In the genomic region with DNA sequence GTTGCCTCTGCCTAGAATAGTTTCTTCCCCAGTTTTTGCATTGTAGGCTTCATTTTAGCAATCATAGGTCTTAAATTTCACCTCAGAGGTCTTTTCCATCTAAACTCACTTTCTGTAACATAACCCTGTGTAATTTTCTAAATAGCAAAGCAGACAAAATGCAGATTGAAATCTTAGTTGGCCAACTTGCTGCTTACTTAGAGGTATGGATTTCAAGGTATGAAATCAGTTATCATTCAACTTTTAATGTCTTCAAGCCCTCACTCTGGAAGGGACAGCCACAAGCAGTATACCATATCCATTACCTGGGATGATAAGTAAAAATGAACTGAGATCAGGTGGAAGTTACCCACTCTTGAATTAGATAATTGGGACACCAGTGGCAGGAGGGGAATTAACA, we compare ENCODE assay signal across 24 cellular contexts. TPM values are rescaled to one million over a fixed set of nuclear protein-coding genes. Genes with fewer than 3 reads are reported as not detected.
A peak's percentile ranks its signal among the peaks of the same experiment; 100 is the strongest.
DNase-seq lines count a peak whose midpoint lies in the region; ATAC-seq, FAIRE-seq and TF ChIP-seq lines count a peak whose summit lies in the region.
"Had no signal": no experiment of that assay in that cellular context is flagged by ENCODE, and none has a peak within 500 bp of the region (broad histone marks: within the 10 kb centered on the region; RNA-seq: fewer than 3 reads in every experiment).

No MANE protein-coding gene starts in this region.

- DNase-seq in HepG2 (ENCODE audit: low spot score) (no peak), right lobe of liver (no peak), Karpas-422 (peak; percentile 35), epithelial cell of prostate (ENCODE audit: low read depth, low spot score) (no peak), trophoblast cell (peak; percentile 19 to 81), epidermal melanocyte (ENCODE audit: insufficient read length, low spot score) (no peak), NCI-H2171 (lab: John Stamatoyannopoulos, UW) (no peak), NCI-H1694 (lab: John Stamatoyannopoulos, UW) (no peak)
- DNase-seq: 8988T; ACHN; AML-193; BE2C; Caco-2; CD4-positive, alpha-beta T cell; DMS153; DND-41; GM23248; H7; HCEC 1CT had no signal

- H4K8ac ChIP-seq in trophoblast cell (ENCODE audit: low read depth, low read length), result no peak overlapping the region

- H2AK5ac ChIP-seq in trophoblast cell (ENCODE audit: low read length), result no peak overlapping the region

- intact Hi-C loops in HepG2 (cut with micrococcal nuclease; ENCODE audit: unreplicated experiment) (loop anchor here (5.0 kb wide), 1 partner anchor 37 kb away; the partner anchor contains the start of genes SLC4A1AP and SUPT7L), right lobe of liver (cut with DNase I) (no loop called here)

- POLR2A ChIA-PET in HepG2 (lab: Yijun Ruan, JAX), result no interaction called here

- no peak for FAIRE-seq in HepG2 (lab: Jason Lieb, UNC)
- FAIRE-seq: A549, G401.6, GM12892, H1 had no signal

- no peak overlapping the region for H2BK12ac ChIP-seq in trophoblast cell (ENCODE audit: low read length)

- H3K79me2 ChIP-seq in HepG2 (ENCODE audit: insufficient read depth, low read length), result peaks cover 10% of the 10 kb centered on the region
- peaks cover 11% of the 10 kb centered on the region for H3K79me2 ChIP-seq in Karpas-422 (ENCODE audit: low read length)
- peaks cover 3% of the 10 kb centered on the region for H3K79me2 ChIP-seq in trophoblast cell (ENCODE audit: control insufficient read depth, insufficient read depth, low read length, poor library complexity)

- H4K20me1 ChIP-seq in HepG2 (ENCODE audit: insufficient read depth, low read length), result no peaks in the 10 kb centered on the region
- H4K20me1 ChIP-seq in Karpas-422 (ENCODE audit: insufficient read depth, low read depth, low read length), result no peaks in the 10 kb centered on the region
- H4K20me1 ChIP-seq: BLaER1 treated with 17β-estradiol and CSF1 and Interleukin-3, amounts not matched to agents 10 nM and 100 nM had no signal

- H2BK120ac ChIP-seq in trophoblast cell (ENCODE audit: insufficient read depth, low read length, poor library complexity), result no peak overlapping the region

- TF ChIP-seq POLR2A in HepG2 (IDR thresholded peaks at IDR 0.05; ENCODE audit: insufficient read depth in 1 of 2, low read depth in 2 of 2, low read length in 2 of 2) (no peak), right lobe of liver (IDR thresholded peaks at IDR 0.05) (no peak)

- CTCF ChIA-PET in HepG2 (lab: Yijun Ruan, JAX; ENCODE audit: low intra/inter-chr PET ratio, low total read pairs), result no interaction called here

- H4K12ac ChIP-seq in trophoblast cell (ENCODE audit: low read depth, low read length), result no peak overlapping the region

- no peaks in the 10 kb centered on the region; a peak in 1 of 5 replicates for H3K27me3 ChIP-seq in HepG2 (ENCODE audit: control insufficient read depth in 1 of 2, insufficient read depth in 2 of 2, low read length in 2 of 2)
- H3K27me3 ChIP-seq in right lobe of liver, result no peaks in the 10 kb centered on the region
- no peaks in the 10 kb centered on the region for H3K27me3 ChIP-seq in Karpas-422 (ENCODE audit: low read length)
- no peaks in the 10 kb centered on the region for H3K27me3 ChIP-seq in trophoblast cell (ENCODE audit: insufficient read depth, low read length)
- H3K27me3 ChIP-seq: BE2C; BLaER1 treated with 17β-estradiol and CSF1 and Interleukin-3, amounts not matched to agents 10 nM and 100 nM had no signal

- TF ChIP-seq EP300 in HepG2 (IDR thresholded peaks at IDR 0.05; ENCODE audit: low read depth in 2 of 2, low read length in 2 of 2) (no peak), HepG2 (CRISPR knock-in tag; IDR thresholded peaks at IDR 0.05; ENCODE audit: borderline replicate concordance) (no peak)

- H3K4me1 ChIP-seq in HepG2 (ENCODE audit: insufficient read depth, low read length), result peaks cover 15% of the 10 kb centered on the region
- H3K4me1 ChIP-seq in right lobe of liver, result peaks cover 0 to 13% (median 2%) of the 10 kb centered on the region in 4 donors
- H3K4me1 ChIP-seq in Karpas-422 (ENCODE audit: low read length), result peaks cover 14% of the 10 kb centered on the region
- H3K4me1 ChIP-seq in trophoblast cell (ENCODE audit: control insufficient read depth in 1 of 2, insufficient read depth in 2 of 2, low read length in 2 of 2), result peaks cover 2 to 3% of the 10 kb centered on the region in 2 experiments
- H3K4me1 ChIP-seq: BE2C had no signal

- H2AFZ ChIP-seq in HepG2 (ENCODE audit: low read length), result no peak overlapping the region
- no peak overlapping the region for H2AFZ ChIP-seq in Karpas-422 (ENCODE audit: low read length)
- no peak overlapping the region for H2AFZ ChIP-seq in trophoblast cell (ENCODE audit: insufficient read depth, low read length, poor library complexity)
- H2AFZ ChIP-seq: GM23248 had no signal

- no peak for ATAC-seq in HepG2
- no peak for ATAC-seq in right lobe of liver
- ATAC-seq: A549 had no signal

- H3K79me1 ChIP-seq in trophoblast cell (ENCODE audit: low read length), result peaks cover 9% of the 10 kb centered on the region

- no peak for TF ChIP-seq RAD21 in HepG2 (CRISPR knock-in tag; IDR thresholded peaks at IDR 0.05)

- no peaks in the 10 kb centered on the region for H3K9me3 ChIP-seq in HepG2 (ENCODE audit: low read length)
- no peaks in the 10 kb centered on the region for H3K9me3 ChIP-seq in right lobe of liver
- no peaks in the 10 kb centered on the region for H3K9me3 ChIP-seq in Karpas-422 (ENCODE audit: low read length)
- H3K9me3 ChIP-seq in trophoblast cell (ENCODE audit: insufficient read depth, low read depth, low read length), result no peaks in the 10 kb centered on the region
- H3K9me3 ChIP-seq: A549; BE2C; BLaER1 treated with 17β-estradiol and CSF1 and Interleukin-3, amounts not matched to agents 10 nM and 100 nM; Caco-2 had no signal

- no peak overlapping the region for H2BK5ac ChIP-seq in trophoblast cell (ENCODE audit: low read depth, low read length, poor library complexity)

- H3K18ac ChIP-seq in trophoblast cell (ENCODE audit: low read length), result no peak overlapping the region

- H4K91ac ChIP-seq in trophoblast cell (ENCODE audit: low read depth, low read length), result no peak overlapping the region

- no peak overlapping the region for H3K14ac ChIP-seq in trophoblast cell (ENCODE audit: low read length)

- H3K4me3 ChIP-seq in HepG2 (replicated peaks in 1 of 3; ENCODE audit: insufficient read depth in 1 of 3, low read depth in 2 of 3, low read length in 3 of 3), result no peak overlapping the region
- no peak overlapping the region for H3K4me3 ChIP-seq in right lobe of liver
- H3K4me3 ChIP-seq in Karpas-422 (ENCODE audit: low read length), result no peak overlapping the region
- H3K4me3 ChIP-seq in trophoblast cell (ENCODE audit: low read depth, low read length), result no peak overlapping the region
- H3K4me3 ChIP-seq: A549; BLaER1 treated with 17β-estradiol and CSF1 and Interleukin-3, amounts not matched to agents 10 nM and 100 nM; GM23248 had no signal

- H3K36me3 ChIP-seq in HepG2 (replicated peaks in 1 of 2; ENCODE audit: control insufficient read depth in 1 of 2, insufficient read depth in 2 of 2, low read length in 2 of 2) (peaks cover 17 to 26% of the 10 kb centered on the region in 2 experiments), right lobe of liver (peaks cover 0 to 38% (median 12%) of the 10 kb centered on the region in 4 donors), Karpas-422 (ENCODE audit: insufficient read depth, low read length) (peaks cover 36% of the 10 kb centered on the region; the same call in 1 of the 2 replicates), trophoblast cell (ENCODE audit: control insufficient read depth in 1 of 2, insufficient read depth in 2 of 2, low read length in 2 of 2) (peaks cover 7 to 8% of the 10 kb centered on the region in 2 experiments)

- H3K4me2 ChIP-seq in HepG2 (ENCODE audit: low read depth, low read length), result no peak overlapping the region
- H3K4me2 ChIP-seq in Karpas-422 (ENCODE audit: low read depth, low read length, poor library complexity, severe bottlenecking), result no peak overlapping the region
- no peak overlapping the region for H3K4me2 ChIP-seq in trophoblast cell (ENCODE audit: low read length)
- H3K4me2 ChIP-seq: A549; BLaER1 treated with 17β-estradiol and CSF1 and Interleukin-3, amounts not matched to agents 10 nM and 100 nM had no signal

- H3K9ac ChIP-seq in HepG2 (ENCODE audit: insufficient read depth, low read depth, low read length) (no peak overlapping the region), Karpas-422 (ENCODE audit: low read length) (no peak overlapping the region), trophoblast cell (ENCODE audit: low read length) (no peak overlapping the region)
- H3K9ac ChIP-seq: BLaER1 treated with 17β-estradiol and CSF1 and Interleukin-3, amounts not matched to agents 10 nM and 100 nM; GM23248 had no signal

- H3K27ac ChIP-seq in HepG2 (ENCODE audit: extremely low read length, insufficient read depth, low read length) (no peak overlapping the region), right lobe of liver (no peak overlapping the region), Karpas-422 (ENCODE audit: low read length) (no peak overlapping the region), epithelial cell of prostate (peak overlapping the region; percentile 94), trophoblast cell (ENCODE audit: low read depth, low read length) (no peak overlapping the region)
- H3K27ac ChIP-seq: A549, GM23248 had no signal

- TF ChIP-seq CTCF in HepG2 (CRISPR knock-in tag; IDR thresholded peaks at IDR 0.05) (no peak), right lobe of liver (IDR thresholded peaks at IDR 0.05) (no peak)

- H3K23ac ChIP-seq in trophoblast cell (ENCODE audit: low read length), result no peak overlapping the region

- BruUV-seq in HepG2 (replicated peaks; lab: Mats Ljungman, UMichigan), result no TSS peak

- no peak overlapping the region for H3K4ac ChIP-seq in trophoblast cell (ENCODE audit: low read depth, low read length)

- in situ Hi-C loops in HepG2 (cut with HindIII; ENCODE audit: extremely low pct_ligation_motif_present, low pct_unique_long_range_greater_than_20kb), result no loop called here

- no peaks in the 10 kb centered on the region for H3K9me2 ChIP-seq in Karpas-422 (replicated peaks; ENCODE audit: insufficient read depth, low read length)

RNA-seq across cellular contexts. Expression of gene CCDC121, which starts 3.9 kb away (rescaled TPM):
- total RNA-seq in HepG2 (2016; rRNA removed; fragmentation: Illumina TruSeq; extraction: Trizol), result 3.0 and 3.8 TPM in 2 replicates
- 0.40 and 1.1 TPM in 2 replicates for total RNA-seq in HepG2 (2016; cell fraction: cytosol; rRNA removed; fragmentation: Illumina TruSeq; extraction: Trizol; ENCODE audit: low read depth)
- 3.4 and 4.4 TPM in 2 replicates for total RNA-seq in HepG2 (2016; cell fraction: insoluble cytoplasmic fraction; rRNA removed; fragmentation: Illumina TruSeq; extraction: Trizol)
- 2.0 TPM in 2 replicates for total RNA-seq in HepG2 (2016; cell fraction: membrane; rRNA removed; fragmentation: Illumina TruSeq; extraction: Trizol)
- total RNA-seq in HepG2 (2016; cell fraction: nucleus; rRNA removed; fragmentation: Illumina TruSeq; extraction: Trizol), result 2.3 and 2.7 TPM in 2 replicates
- polyA plus RNA-seq in HepG2 (2011; rRNA removed), result 1.2 and 1.9 TPM in 2 replicates
- polyA plus RNA-seq in HepG2 (2011; cell fraction: cytosol; rRNA removed), result 0.50 and 0.79 TPM in 2 replicates
- polyA plus RNA-seq in HepG2 (2011; cell fraction: nucleus; rRNA removed), result 0.61 and 0.88 TPM in 2 replicates
- 1.3 and 2.8 TPM in 2 replicates for polyA plus RNA-seq in HepG2 (2012)
- polyA plus RNA-seq in HepG2 (2016; cell fraction: cytosol; fragmentation: Illumina TruSeq; extraction: Trizol; ENCODE audit: low read depth), result 0.28 and 0.31 TPM in 2 replicates
- polyA plus RNA-seq in HepG2 (2016; cell fraction: insoluble cytoplasmic fraction; fragmentation: Illumina TruSeq; extraction: Trizol; ENCODE audit: low read depth), result 3.4 and 5.5 TPM in 2 replicates
- 0.83 and 1.1 TPM in 2 replicates for polyA plus RNA-seq in HepG2 (2016; cell fraction: membrane; fragmentation: Illumina TruSeq; extraction: Trizol; ENCODE audit: low read depth)
- polyA plus RNA-seq in HepG2 (2016; cell fraction: nucleus; fragmentation: Illumina TruSeq; extraction: Trizol; ENCODE audit: insufficient read depth, low read depth), result 3.8 and 3.9 TPM in 2 replicates
- polyA minus RNA-seq in HepG2 (2011; rRNA and poly(A)+ RNA removed; ENCODE audit: low replicate concordance), result 0.46 and 0.49 TPM in 2 replicates
- 0.79 and 1.1 TPM in 2 replicates for polyA minus RNA-seq in HepG2 (2011; cell fraction: cytosol; rRNA and poly(A)+ RNA removed)
- 1.9 and 2.6 TPM in 2 replicates for polyA minus RNA-seq in HepG2 (2011; cell fraction: nucleus; rRNA and poly(A)+ RNA removed)
- total RNA-seq in right lobe of liver, result 1 to 10 TPM in 4 of 6 experiments, under 1 TPM in 2; 0.74 to 2.1 (median 1.5) TPM
- total RNA-seq in Karpas-422 (2014; rRNA removed; shearing (Covaris generic); ENCODE audit: low replicate concordance), result 1.2 and 2.9 TPM in 2 replicates
- 2.1 and 2.7 TPM in 2 replicates for polyA plus RNA-seq in trophoblast cell (2013)

RNA-seq across cellular contexts. Expression of gene GPN1, which starts 3.9 kb away (rescaled TPM):
- total RNA-seq in HepG2 (2016; rRNA removed; fragmentation: Illumina TruSeq; extraction: Trizol), result 62.7 and 98.5 TPM in 2 replicates
- total RNA-seq in HepG2 (2016; cell fraction: cytosol; rRNA removed; fragmentation: Illumina TruSeq; extraction: Trizol; ENCODE audit: low read depth), result 11.8 and 12.1 TPM in 2 replicates
- total RNA-seq in HepG2 (2016; cell fraction: insoluble cytoplasmic fraction; rRNA removed; fragmentation: Illumina TruSeq; extraction: Trizol), result 62.1 and 103 TPM in 2 replicates
- 36.3 and 39.5 TPM in 2 replicates for total RNA-seq in HepG2 (2016; cell fraction: membrane; rRNA removed; fragmentation: Illumina TruSeq; extraction: Trizol)
- total RNA-seq in HepG2 (2016; cell fraction: nucleus; rRNA removed; fragmentation: Illumina TruSeq; extraction: Trizol), result 35.4 and 37.8 TPM in 2 replicates
- 51.9 and 54.5 TPM in 2 replicates for polyA plus RNA-seq in HepG2 (2011; rRNA removed)
- polyA plus RNA-seq in HepG2 (2011; cell fraction: cytosol; rRNA removed), result 29.7 and 46.3 TPM in 2 replicates
- polyA plus RNA-seq in HepG2 (2011; cell fraction: nucleus; rRNA removed), result 16.8 and 22.2 TPM in 2 replicates
- polyA plus RNA-seq in HepG2 (2012), result 41.7 and 47.0 TPM in 2 replicates
- 13.4 and 13.7 TPM in 2 replicates for polyA plus RNA-seq in HepG2 (2016; cell fraction: cytosol; fragmentation: Illumina TruSeq; extraction: Trizol; ENCODE audit: low read depth)
- 89.3 and 97.6 TPM in 2 replicates for polyA plus RNA-seq in HepG2 (2016; cell fraction: insoluble cytoplasmic fraction; fragmentation: Illumina TruSeq; extraction: Trizol; ENCODE audit: low read depth)
- polyA plus RNA-seq in HepG2 (2016; cell fraction: membrane; fragmentation: Illumina TruSeq; extraction: Trizol; ENCODE audit: low read depth), result 26.6 and 27.4 TPM in 2 replicates
- polyA plus RNA-seq in HepG2 (2016; cell fraction: nucleus; fragmentation: Illumina TruSeq; extraction: Trizol; ENCODE audit: insufficient read depth, low read depth), result 43.6 and 44.2 TPM in 2 replicates
- 68.4 and 76.3 TPM in 2 replicates for polyA minus RNA-seq in HepG2 (2011; rRNA and poly(A)+ RNA removed; ENCODE audit: low replicate concordance)
- 27.5 and 32.2 TPM in 2 replicates for polyA minus RNA-seq in HepG2 (2011; cell fraction: cytosol; rRNA and poly(A)+ RNA removed)
- 54.5 and 62.1 TPM in 2 replicates for polyA minus RNA-seq in HepG2 (2011; cell fraction: nucleus; rRNA and poly(A)+ RNA removed)
- 10 to 100 TPM in 4 of 6 experiments, 1 to 10 TPM in 2; 9.4 to 14.6 (median 11.3) TPM for total RNA-seq in right lobe of liver
- total RNA-seq in Karpas-422 (2014; rRNA removed; shearing (Covaris generic); ENCODE audit: low replicate concordance), result 24.4 and 30.0 TPM in 2 replicates
- polyA plus RNA-seq in trophoblast cell (2013), result 26.9 and 28.9 TPM in 2 replicates

RNA-seq across cellular contexts. Expression of gene SUPT7L, which starts 38.5 kb away (rescaled TPM):
- total RNA-seq in HepG2 (2016; rRNA removed; fragmentation: Illumina TruSeq; extraction: Trizol), result 28.7 and 32.9 TPM in 2 replicates
- 4.8 and 5.8 TPM in 2 replicates for total RNA-seq in HepG2 (2016; cell fraction: cytosol; rRNA removed; fragmentation: Illumina TruSeq; extraction: Trizol; ENCODE audit: low read depth)
- 27.3 and 33.0 TPM in 2 replicates for total RNA-seq in HepG2 (2016; cell fraction: insoluble cytoplasmic fraction; rRNA removed; fragmentation: Illumina TruSeq; extraction: Trizol)
- 11.7 TPM in 2 replicates for total RNA-seq in HepG2 (2016; cell fraction: membrane; rRNA removed; fragmentation: Illumina TruSeq; extraction: Trizol)
- total RNA-seq in HepG2 (2016; cell fraction: nucleus; rRNA removed; fragmentation: Illumina TruSeq; extraction: Trizol), result 46.3 and 47.7 TPM in 2 replicates
- polyA plus RNA-seq in HepG2 (2011; rRNA removed), result 77.5 and 78.0 TPM in 2 replicates
- polyA plus RNA-seq in HepG2 (2011; cell fraction: cytosol; rRNA removed), result 42.9 and 43.8 TPM in 2 replicates
- polyA plus RNA-seq in HepG2 (2011; cell fraction: nucleus; rRNA removed), result 131 and 148 TPM in 2 replicates
- 36.6 and 37.0 TPM in 2 replicates for polyA plus RNA-seq in HepG2 (2012)
- polyA plus RNA-seq in HepG2 (2016; cell fraction: cytosol; fragmentation: Illumina TruSeq; extraction: Trizol; ENCODE audit: low read depth), result 2.7 and 2.9 TPM in 2 replicates
- polyA plus RNA-seq in HepG2 (2016; cell fraction: insoluble cytoplasmic fraction; fragmentation: Illumina TruSeq; extraction: Trizol; ENCODE audit: low read depth), result 35.5 and 40.9 TPM in 2 replicates
- polyA plus RNA-seq in HepG2 (2016; cell fraction: membrane; fragmentation: Illumina TruSeq; extraction: Trizol; ENCODE audit: low read depth), result 7.6 and 8.4 TPM in 2 replicates
- 97.5 and 99.5 TPM in 2 replicates for polyA plus RNA-seq in HepG2 (2016; cell fraction: nucleus; fragmentation: Illumina TruSeq; extraction: Trizol; ENCODE audit: insufficient read depth, low read depth)
- polyA minus RNA-seq in HepG2 (2011; rRNA and poly(A)+ RNA removed; ENCODE audit: low replicate concordance), result 56.7 and 59.6 TPM in 2 replicates
- polyA minus RNA-seq in HepG2 (2011; cell fraction: cytosol; rRNA and poly(A)+ RNA removed), result 26.8 and 31.8 TPM in 2 replicates
- polyA minus RNA-seq in HepG2 (2011; cell fraction: nucleus; rRNA and poly(A)+ RNA removed), result 76.9 and 100 TPM in 2 replicates
- 10 to 100 TPM; 11.4 to 15.3 (median 13.9) TPM for total RNA-seq in right lobe of liver
- total RNA-seq in Karpas-422 (2014; rRNA removed; shearing (Covaris generic); ENCODE audit: low replicate concordance), result 27.9 and 47.9 TPM in 2 replicates
- polyA plus RNA-seq in trophoblast cell (2013), result 28.1 and 28.7 TPM in 2 replicates

RNA-seq across cellular contexts. Expression of gene SLC4A1AP, which starts 38.7 kb away (rescaled TPM):
- total RNA-seq in HepG2 (2016; rRNA removed; fragmentation: Illumina TruSeq; extraction: Trizol), result 44.6 and 59.0 TPM in 2 replicates
- 4.9 and 6.1 TPM in 2 replicates for total RNA-seq in HepG2 (2016; cell fraction: cytosol; rRNA removed; fragmentation: Illumina TruSeq; extraction: Trizol; ENCODE audit: low read depth)
- total RNA-seq in HepG2 (2016; cell fraction: insoluble cytoplasmic fraction; rRNA removed; fragmentation: Illumina TruSeq; extraction: Trizol), result 44.0 and 52.8 TPM in 2 replicates
- 8.2 and 10.0 TPM in 2 replicates for total RNA-seq in HepG2 (2016; cell fraction: membrane; rRNA removed; fragmentation: Illumina TruSeq; extraction: Trizol)
- total RNA-seq in HepG2 (2016; cell fraction: nucleus; rRNA removed; fragmentation: Illumina TruSeq; extraction: Trizol), result 31.4 and 34.3 TPM in 2 replicates
- 13.4 and 15.3 TPM in 2 replicates for polyA plus RNA-seq in HepG2 (2011; rRNA removed)
- polyA plus RNA-seq in HepG2 (2011; cell fraction: cytosol; rRNA removed), result 9.4 and 10.5 TPM in 2 replicates
- polyA plus RNA-seq in HepG2 (2011; cell fraction: nucleus; rRNA removed), result 18.1 and 21.0 TPM in 2 replicates
- polyA plus RNA-seq in HepG2 (2012), result 21.9 and 28.3 TPM in 2 replicates
- polyA plus RNA-seq in HepG2 (2016; cell fraction: cytosol; fragmentation: Illumina TruSeq; extraction: Trizol; ENCODE audit: low read depth), result 1.9 and 2.3 TPM in 2 replicates
- polyA plus RNA-seq in HepG2 (2016; cell fraction: insoluble cytoplasmic fraction; fragmentation: Illumina TruSeq; extraction: Trizol; ENCODE audit: low read depth), result 49.7 and 51.9 TPM in 2 replicates
- 3.4 and 4.5 TPM in 2 replicates for polyA plus RNA-seq in HepG2 (2016; cell fraction: membrane; fragmentation: Illumina TruSeq; extraction: Trizol; ENCODE audit: low read depth)
- polyA plus RNA-seq in HepG2 (2016; cell fraction: nucleus; fragmentation: Illumina TruSeq; extraction: Trizol; ENCODE audit: insufficient read depth, low read depth), result 42.8 and 45.5 TPM in 2 replicates
- 11.2 and 15.3 TPM in 2 replicates for polyA minus RNA-seq in HepG2 (2011; rRNA and poly(A)+ RNA removed; ENCODE audit: low replicate concordance)
- 13.8 and 14.9 TPM in 2 replicates for polyA minus RNA-seq in HepG2 (2011; cell fraction: cytosol; rRNA and poly(A)+ RNA removed)
- 18.9 and 22.8 TPM in 2 replicates for polyA minus RNA-seq in HepG2 (2011; cell fraction: nucleus; rRNA and poly(A)+ RNA removed)
- total RNA-seq in right lobe of liver, result 10 to 100 TPM in 2 of 6 experiments, 1 to 10 TPM in 4; 6.5 to 12.7 (median 8.5) TPM
- 19.8 and 30.1 TPM in 2 replicates for total RNA-seq in Karpas-422 (2014; rRNA removed; shearing (Covaris generic); ENCODE audit: low replicate concordance)
- polyA plus RNA-seq in trophoblast cell (2013), result 22.4 and 23.3 TPM in 2 replicates

RNA-seq across cellular contexts. Expression of gene ZNF512, which starts 42.1 kb away (rescaled TPM):
- total RNA-seq in HepG2 (2016; rRNA removed; fragmentation: Illumina TruSeq; extraction: Trizol) (31.0 and 38.1 TPM in 2 replicates), right lobe of liver (10 to 100 TPM in 1 of 6 experiments, 1 to 10 TPM in 5; 5.5 to 13.4 (median 6.8) TPM)
- total RNA-seq in HepG2 (2016; cell fraction: cytosol; rRNA removed; fragmentation: Illumina TruSeq; extraction: Trizol; ENCODE audit: low read depth), result 16.0 and 19.8 TPM in 2 replicates
- total RNA-seq in HepG2 (2016; cell fraction: insoluble cytoplasmic fraction; rRNA removed; fragmentation: Illumina TruSeq; extraction: Trizol), result 26.9 and 42.0 TPM in 2 replicates
- total RNA-seq in HepG2 (2016; cell fraction: membrane; rRNA removed; fragmentation: Illumina TruSeq; extraction: Trizol), result 21.0 and 25.6 TPM in 2 replicates
- 41.8 and 49.3 TPM in 2 replicates for total RNA-seq in HepG2 (2016; cell fraction: nucleus; rRNA removed; fragmentation: Illumina TruSeq; extraction: Trizol)
- polyA plus RNA-seq in HepG2 (2011; rRNA removed), result 27.9 and 29.8 TPM in 2 replicates
- 13.4 and 17.0 TPM in 2 replicates for polyA plus RNA-seq in HepG2 (2011; cell fraction: cytosol; rRNA removed)
- polyA plus RNA-seq in HepG2 (2011; cell fraction: nucleus; rRNA removed), result 81.1 and 98.2 TPM in 2 replicates
- polyA plus RNA-seq in HepG2 (2012), result 22.2 and 36.6 TPM in 2 replicates
- 3.3 and 4.9 TPM in 2 replicates for polyA plus RNA-seq in HepG2 (2016; cell fraction: cytosol; fragmentation: Illumina TruSeq; extraction: Trizol; ENCODE audit: low read depth)
- 33.7 and 36.8 TPM in 2 replicates for polyA plus RNA-seq in HepG2 (2016; cell fraction: insoluble cytoplasmic fraction; fragmentation: Illumina TruSeq; extraction: Trizol; ENCODE audit: low read depth)
- polyA plus RNA-seq in HepG2 (2016; cell fraction: membrane; fragmentation: Illumina TruSeq; extraction: Trizol; ENCODE audit: low read depth), result 10.9 TPM in 2 replicates
- 65.8 and 79.5 TPM in 2 replicates for polyA plus RNA-seq in HepG2 (2016; cell fraction: nucleus; fragmentation: Illumina TruSeq; extraction: Trizol; ENCODE audit: insufficient read depth, low read depth)
- polyA minus RNA-seq in HepG2 (2011; rRNA and poly(A)+ RNA removed; ENCODE audit: low replicate concordance), result 19.0 and 22.7 TPM in 2 replicates
- polyA minus RNA-seq in HepG2 (2011; cell fraction: cytosol; rRNA and poly(A)+ RNA removed), result 9.5 and 10.0 TPM in 2 replicates
- 57.8 and 73.6 TPM in 2 replicates for polyA minus RNA-seq in HepG2 (2011; cell fraction: nucleus; rRNA and poly(A)+ RNA removed)
- 38.3 and 43.7 TPM in 2 replicates for total RNA-seq in Karpas-422 (2014; rRNA removed; shearing (Covaris generic); ENCODE audit: low replicate concordance)
- 18.3 and 20.7 TPM in 2 replicates for polyA plus RNA-seq in trophoblast cell (2013)

Comparison
In these comparisons a context has a peak if more than half of its experiments do, and no peak if none do; other contexts are left out.
1. DNase-seq: peak in Karpas-422 (single experiment) and trophoblast cell (2 of 2); none in HepG2 (single experiment), right lobe of liver (0 of 3), epithelial cell of prostate (single experiment), epidermal melanocyte (single experiment), NCI-H2171 (single experiment) and NCI-H1694 (single experiment).